ENCODE assay signal across 16 cellular contexts in genomic region chr13:81773263-81773662, GRCh38.
A peak's percentile ranks its signal among the peaks of the same experiment; 100 is the strongest.
DNase-seq lines count a peak whose midpoint lies in the region; ATAC-seq and TF ChIP-seq lines count a peak whose summit lies in the region.
"Had no signal": no experiment of that assay in that cellular context is flagged by ENCODE, and none has a peak within 500 bp of the region (broad histone marks: within the 10 kb centered on the region; RNA-seq: fewer than 3 reads in every experiment).

No MANE protein-coding gene starts in this region.

- ATAC-seq in GM21360 (IDR thresholded peaks at IDR 0.05; ENCODE audit: unreplicated experiment), result no peak
- ATAC-seq in GM21825 (IDR thresholded peaks at IDR 0.05; ENCODE audit: unreplicated experiment), result no peak

- no peak for DNase-seq in endodermal cell
- DNase-seq in mesothelial cell of epicardium (ENCODE audit: low spot score in 2 of 2, unreplicated experiment in 2 of 2), result no peak
- DNase-seq in AG08395 (ENCODE audit: low spot score), result no peak
- DNase-seq: CD4-positive, CD25-positive, alpha-beta regulatory T cell; CD8-positive, alpha-beta memory T cell; DMS 273 treated with DMSO at 0.1 percent for 48 hours; DND-41; H7; HCEC 1CT had no signal

- H3K36me3 ChIP-seq in HEK293 (ENCODE audit: control insufficient read depth in 2 of 2, insufficient read depth in 1 of 2, low read length in 2 of 2) (no peaks in the 10 kb centered on the region), endodermal cell (ENCODE audit: control insufficient read depth, insufficient read depth, low read length) (peaks cover 4% of the 10 kb centered on the region)
- H3K36me3 ChIP-seq: BLaER1 had no signal

- H3K9me3 ChIP-seq in HEK293 (ENCODE audit: control insufficient read depth, insufficient read depth, low read depth, low read length) (no peaks in the 10 kb centered on the region), endodermal cell (ENCODE audit: control insufficient read depth, low read length) (peaks cover 27% of the 10 kb centered on the region)
- H3K9me3 ChIP-seq: BLaER1 had no signal

- POLR2A ChIA-PET in HEK293 (lab: Yijun Ruan, JAX), result no interaction called here

- H3K36me3 Mint-ChIP-seq in endodermal cell (ENCODE audit: low read depth) (peaks cover 11% of the 10 kb centered on the region), mesothelial cell of epicardium (no peaks in the 10 kb centered on the region)
- H3K36me3 Mint-ChIP-seq: CD4-positive, CD25-positive, alpha-beta regulatory T cell; CD8-positive, alpha-beta memory T cell had no signal

- no peaks in the 10 kb centered on the region for H3K4me1 ChIP-seq in HEK293 (ENCODE audit: control insufficient read depth, insufficient read depth, low read length)
- peaks cover 16% of the 10 kb centered on the region for H3K4me1 ChIP-seq in endodermal cell (ENCODE audit: control insufficient read depth, insufficient read depth, low read length)
- H3K4me1 ChIP-seq: BLaER1 had no signal

- H3K4me3 ChIP-seq in HEK293 (ENCODE audit: low read depth, low read length), result no peak overlapping the region
- H3K4me3 ChIP-seq in endodermal cell (ENCODE audit: low read length), result no peak overlapping the region
- H3K4me3 ChIP-seq: BLaER1 had no signal

- CTCF ChIA-PET in HEK293 (lab: Yijun Ruan, JAX), result interaction anchor here (0.6 kb wide), 1 partner anchor 407 kb away, joined by 3 read pairs; no protein-coding TSS in a partner anchor

- WGBS in endodermal cell (ENCODE audit: insufficient coverage in 1 of 2, insufficient read length in 1 of 2), 2 experiments, result 100% methylated on average over 1 of the region's 1 CpG; no CpG with 5 or more reads in 1 of the 2 experiments

- H3K9ac ChIP-seq in endodermal cell (ENCODE audit: extremely low read depth, low read length, poor library complexity, severe bottlenecking), result peak overlapping the region; percentile 48
- H3K9ac ChIP-seq: BLaER1 had no signal

- H3K4me3 Mint-ChIP-seq in endodermal cell, result no peak overlapping the region
- H3K4me3 Mint-ChIP-seq in mesothelial cell of epicardium, result no peak overlapping the region
- H3K4me3 Mint-ChIP-seq: B cell; CD4-positive, CD25-positive, alpha-beta regulatory T cell; CD8-positive, alpha-beta memory T cell had no signal

- H3K27me3 Mint-ChIP-seq in endodermal cell (ENCODE audit: insufficient read depth) (no peaks in the 10 kb centered on the region), mesothelial cell of epicardium (ENCODE audit: low read depth) (no peaks in the 10 kb centered on the region)
- H3K27me3 Mint-ChIP-seq: B cell; CD4-positive, CD25-positive, alpha-beta regulatory T cell; CD8-positive, alpha-beta memory T cell had no signal

- no peak for TF ChIP-seq CTCF in 22Rv1 (IDR thresholded peaks at IDR 0.05)
- no peak for TF ChIP-seq CTCF in HEK293 (tag by site-specific recombination; IDR thresholded peaks at IDR 0.05)
- TF ChIP-seq CTCF in endodermal cell (conservative IDR thresholded peaks at IDR 0.05), result no peak
- no peak for TF ChIP-seq CTCF in mesothelial cell of epicardium (IDR thresholded peaks at IDR 0.05; ENCODE audit: unreplicated experiment)

- no peaks in the 10 kb centered on the region for H3K27me3 ChIP-seq in endodermal cell (ENCODE audit: control insufficient read depth, insufficient read depth, low read length, poor library complexity, severe bottlenecking)
- H3K27me3 ChIP-seq: BLaER1 had no signal

- H3K4me1 Mint-ChIP-seq in endodermal cell, result peaks cover 36% of the 10 kb centered on the region
- peaks cover 16% of the 10 kb centered on the region for H3K4me1 Mint-ChIP-seq in mesothelial cell of epicardium
- H3K4me1 Mint-ChIP-seq: B cell; CD4-positive, CD25-positive, alpha-beta regulatory T cell; CD8-positive, alpha-beta memory T cell had no signal

- H3K27ac Mint-ChIP-seq in endodermal cell (peak overlapping the region; percentile 84), mesothelial cell of epicardium (peak overlapping the region; percentile 66)
- H3K27ac Mint-ChIP-seq: B cell; CD4-positive, CD25-positive, alpha-beta regulatory T cell; CD8-positive, alpha-beta memory T cell had no signal

- H3K27ac ChIP-seq in 22Rv1, result peak overlapping the region; percentile 55; the same call in 1 of the 2 replicates
- no peak overlapping the region for H3K27ac ChIP-seq in HEK293 (ENCODE audit: extremely low read depth, low read depth, low read length)
- no peak overlapping the region for H3K27ac ChIP-seq in endodermal cell (ENCODE audit: low read depth, low read length)
- H3K27ac ChIP-seq: BLaER1, C4-2B had no signal

- H3K9me3 Mint-ChIP-seq in endodermal cell, result peaks cover 11% of the 10 kb centered on the region
- H3K9me3 Mint-ChIP-seq in mesothelial cell of epicardium, result peaks cover 4% of the 10 kb centered on the region

TF ChIP-seq in HEK293, 187 proteins besides CTCF, POLR2A, EP300 and RAD21:
- no peak for TF ChIP-seq ZNF843 (tag by site-specific recombination; IDR thresholded peaks at IDR 0.05)
- no peak for TF ChIP-seq ZNF488 (tag by site-specific recombination; IDR thresholded peaks at IDR 0.05)
- TF ChIP-seq ZBTB21 (tag by site-specific recombination; IDR thresholded peaks at IDR 0.05), result no peak
- no peak for TF ChIP-seq ZNF664 (tag by site-specific recombination; IDR thresholded peaks at IDR 0.05)
- TF ChIP-seq ZNF529 (tag by site-specific recombination; IDR thresholded peaks at IDR 0.05; ENCODE audit: insufficient replicate concordance), result no peak
- TF ChIP-seq ZNF692 (tag by site-specific recombination; IDR thresholded peaks at IDR 0.05), result no peak
- TF ChIP-seq ZNF626 (tag by site-specific recombination; IDR thresholded peaks at IDR 0.05), result no peak
- peak; percentile 57; the same call in 1 of the 2 replicates for TF ChIP-seq ATF2 (tag by site-specific recombination; IDR thresholded peaks at IDR 0.05; ENCODE audit: low read depth)
